Comparison of ENCODE assay signal across 9 cellular contexts in the genomic region with DNA sequence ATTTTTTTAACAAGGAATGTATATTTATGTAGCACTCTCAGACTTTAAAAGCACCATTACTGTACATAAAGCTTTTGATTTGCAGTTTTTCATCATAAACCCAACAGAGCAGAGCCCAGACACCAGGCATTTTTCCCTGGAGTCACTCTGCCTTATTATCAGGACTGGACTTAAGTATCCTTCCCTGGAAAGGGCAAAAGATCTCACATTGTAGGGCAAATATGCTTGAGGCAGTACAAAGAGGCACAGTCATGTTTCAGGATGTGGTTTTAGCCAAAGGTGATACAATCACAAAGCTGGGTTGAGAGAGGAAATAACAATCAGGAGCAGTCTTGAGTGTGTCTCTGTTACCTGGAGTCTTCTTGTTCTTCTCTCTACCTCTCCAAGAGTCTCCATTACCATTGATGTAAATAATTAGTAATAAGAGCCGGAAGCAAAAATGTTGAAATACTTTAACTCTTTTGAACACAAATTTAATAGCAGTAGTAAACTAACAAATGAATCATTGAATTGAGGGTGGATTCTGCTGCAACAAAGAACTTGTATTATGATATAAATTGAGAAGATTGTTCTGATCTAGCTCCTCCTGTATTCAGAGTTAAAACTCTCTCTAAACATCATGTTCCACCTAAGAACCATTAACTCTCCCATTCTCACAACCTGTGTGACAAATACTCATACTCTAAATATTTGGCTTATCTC.
DNase-seq lines count a peak whose midpoint lies in the region; ATAC-seq and TF ChIP-seq lines count a peak whose summit lies in the region.
"Had no signal": no experiment of that assay in that cellular context is flagged by ENCODE, and none has a peak within 500 bp of the region (broad histone marks: within the 10 kb centered on the region; RNA-seq: fewer than 3 reads in every experiment).

No MANE protein-coding gene starts in this region.

- H4K91ac ChIP-seq in IMR-90 (ENCODE audit: insufficient read depth, low read depth, low read length), result no peak overlapping the region

- TF ChIP-seq CTCF in IMR-90 (conservative IDR thresholded peaks at IDR 0.05; ENCODE audit: low read depth, low read length) (no peak), lower lobe of right lung (IDR thresholded peaks at IDR 0.05) (no peak), WTC11 (IDR thresholded peaks at IDR 0.05) (no peak), left ventricle myocardium inferior (IDR thresholded peaks at IDR 0.05; ENCODE audit: borderline replicate concordance) (no peak)

- H3K18ac ChIP-seq in IMR-90 (ENCODE audit: low read depth, low read length), result peak overlapping the region; percentile 9; the same call in 1 of the 2 replicates

- H3K4me1 Mint-ChIP-seq in WTC11, result peaks cover 19% of the 10 kb centered on the region

- H3K4ac ChIP-seq in IMR-90 (ENCODE audit: low read depth, low read length), result no peak overlapping the region

- H4K8ac ChIP-seq in IMR-90 (ENCODE audit: low read depth in 2 of 2, low read length in 2 of 2), result no peak overlapping the region

- H3K23ac ChIP-seq in IMR-90 (ENCODE audit: low read depth, low read length), result no peak overlapping the region; the same call in 1 of the 2 replicates

- H2BK15ac ChIP-seq in IMR-90 (ENCODE audit: low read depth, low read length), result no peak overlapping the region

- dilution Hi-C loops in IMR-90 (cut with HindIII; ENCODE audit: low sequenced_read_pairs, unreplicated experiment), result no loop called here

- peak; percentile 58 for DNase-seq in G401 (ENCODE audit: low spot score)
- peak; percentile 41 for DNase-seq in IMR-90
- DNase-seq in activated naive CD4-positive, alpha-beta T cell treated with anti-CD3 and anti-CD28 coated beads, Interleukin-2, amount 50 U/mL, for 72 hours (ENCODE audit: low spot score in 2 of 2), result peak in 1 of 2 donors; percentile 10
- no peak for DNase-seq in lower lobe of right lung
- no peak for DNase-seq in WTC11 (ENCODE audit: low spot score)
- no peak for DNase-seq in left ventricle myocardium inferior
- DNase-seq: left cardiac atrium had no signal

- peaks cover 5% of the 10 kb centered on the region for H3K4me1 ChIP-seq in IMR-90 (ENCODE audit: control insufficient read depth, insufficient read depth, low read length)
- H3K4me1 ChIP-seq in lower lobe of right lung, result no peaks in the 10 kb centered on the region
- H3K4me1 ChIP-seq in left ventricle myocardium inferior, result peaks cover 4% of the 10 kb centered on the region

- no peaks in the 10 kb centered on the region for H3K79me1 ChIP-seq in IMR-90 (ENCODE audit: low read depth in 1 of 2, low read length in 2 of 2)

- no peak overlapping the region for H2BK20ac ChIP-seq in IMR-90 (ENCODE audit: low read depth, low read length)

- H3K4me2 ChIP-seq in IMR-90 (ENCODE audit: low read depth, low read length), result no peak overlapping the region

- peaks cover 0 to 8% of the 10 kb centered on the region in 2 donors for H3K36me3 Mint-ChIP-seq in activated naive CD4-positive, alpha-beta T cell treated with anti-CD3 and anti-CD28 coated beads, Interleukin-2, amount 50 U/mL, for 72 hours
- H3K36me3 Mint-ChIP-seq in WTC11, result no peaks in the 10 kb centered on the region

- CTCF ChIA-PET in IMR-90 (lab: Yijun Ruan, JAX), result no interaction called here
- CTCF ChIA-PET in WTC11 (lab: Charles Lee), result no interaction called here

- ATAC-seq in IMR-90 (ENCODE audit: low read depth), result peak; percentile 44
- ATAC-seq in activated naive CD4-positive, alpha-beta T cell treated with anti-CD3 and anti-CD28 coated beads, Interleukin-2, amount 50 U/mL, for 72 hours, result peak; percentile 85 to 94
- ATAC-seq in lower lobe of right lung, result peak; percentile 35 to 43
- ATAC-seq in WTC11, result no peak
- no peak for ATAC-seq in HG03354 (IDR thresholded peaks at IDR 0.05; ENCODE audit: poor library complexity, severe bottlenecking, unreplicated experiment)
- ATAC-seq in HG03097 (IDR thresholded peaks at IDR 0.05; ENCODE audit: low FRiP score, unreplicated experiment), result no peak

- H3K56ac ChIP-seq in IMR-90 (ENCODE audit: extremely low read depth, insufficient read depth, low read length), result no peak overlapping the region

- in situ Hi-C loops in G401 (cut with HindIII; ENCODE audit: low sequenced_read_pairs) (no loop called here), IMR-90 (cut with MboI; ENCODE audit: low sequenced_read_pairs) (no loop called here)

- H2AFZ ChIP-seq in IMR-90 (replicated peaks; ENCODE audit: low read length, poor library complexity), result no peak overlapping the region

- H2AK9ac ChIP-seq in IMR-90 (replicated peaks; ENCODE audit: low read depth, low read length, poor library complexity), result no peak overlapping the region

- no peak overlapping the region for H3K4me3 Mint-ChIP-seq in WTC11

- peak overlapping the region; percentile 23; the same call in 1 of the 2 replicates for H4K5ac ChIP-seq in IMR-90 (ENCODE audit: low read depth, low read length)

- no peaks in the 10 kb centered on the region for H3K36me3 ChIP-seq in IMR-90 (ENCODE audit: control insufficient read depth, insufficient read depth, low read length)
- H3K36me3 ChIP-seq in lower lobe of right lung, result no peaks in the 10 kb centered on the region
- no peaks in the 10 kb centered on the region for H3K36me3 ChIP-seq in left ventricle myocardium inferior

- H3K9me3 ChIP-seq in IMR-90 (ENCODE audit: control insufficient read depth, insufficient read depth, low read length) (no peaks in the 10 kb centered on the region), lower lobe of right lung (no peaks in the 10 kb centered on the region), left ventricle myocardium inferior (replicated peaks) (no peaks in the 10 kb centered on the region)

- H3K27me3 ChIP-seq in IMR-90 (ENCODE audit: control insufficient read depth, insufficient read depth, low read length) (no peaks in the 10 kb centered on the region), lower lobe of right lung (ENCODE audit: low read depth) (no peaks in the 10 kb centered on the region), left ventricle myocardium inferior (ENCODE audit: low read depth) (no peaks in the 10 kb centered on the region)

- TF ChIP-seq POLR2A in IMR-90 (IDR thresholded peaks at IDR 0.05; ENCODE audit: low read depth, low read length), result no peak

- peak overlapping the region; percentile 32; the same call in 1 of the 2 replicates for H2BK120ac ChIP-seq in IMR-90 (ENCODE audit: low read depth, low read length)

- no peak overlapping the region for H2AK5ac ChIP-seq in IMR-90 (ENCODE audit: low read depth, low read length)

- H3K4me3 ChIP-seq in IMR-90 (ENCODE audit: insufficient read depth, low read depth, low read length) (no peak overlapping the region), lower lobe of right lung (no peak overlapping the region), left ventricle myocardium inferior (no peak overlapping the region)

- no peak for TF ChIP-seq RAD21 in IMR-90 (IDR thresholded peaks at IDR 0.05; ENCODE audit: low read length)

- no peaks in the 10 kb centered on the region for H3K27me3 Mint-ChIP-seq in WTC11 (ENCODE audit: low read depth)

- no peak overlapping the region for H3K9ac ChIP-seq in IMR-90 (ENCODE audit: low read depth, low read length)

- H4K20me1 ChIP-seq in IMR-90 (ENCODE audit: insufficient read depth, low read length), result no peaks in the 10 kb centered on the region

- peak overlapping the region in 1 of 2 donors; percentile 67 for H3K27ac Mint-ChIP-seq in activated naive CD4-positive, alpha-beta T cell treated with anti-CD3 and anti-CD28 coated beads, Interleukin-2, amount 50 U/mL, for 72 hours
- no peak overlapping the region for H3K27ac Mint-ChIP-seq in WTC11

- H3K9me1 ChIP-seq in IMR-90 (ENCODE audit: insufficient read depth, low read length), result no peaks in the 10 kb centered on the region

- no TSS peak for BruUV-seq in IMR-90 (replicated peaks; lab: Mats Ljungman, UMichigan)

- H3K9me3 Mint-ChIP-seq in activated naive CD4-positive, alpha-beta T cell treated with anti-CD3 and anti-CD28 coated beads, Interleukin-2, amount 50 U/mL, for 72 hours, result peaks cover 0 to 9% of the 10 kb centered on the region in 2 donors
- 0 out of 2 replicates have a peak, but pooled peaks cover 6% of the 10 kb centered on the region for H3K9me3 Mint-ChIP-seq in WTC11

- no peak overlapping the region for H2BK5ac ChIP-seq in IMR-90 (ENCODE audit: low read depth, low read length, poor library complexity, severe bottlenecking)

- WGBS in IMR-90 (ENCODE audit: extremely low coverage in 2 of 2, insufficient read length in 1 of 2), 2 experiments, result no CpG with 5 or more reads among the region's 1 CpG

- no peak overlapping the region for H3K27ac ChIP-seq in IMR-90 (ENCODE audit: insufficient read depth, low read length)
- H3K27ac ChIP-seq in lower lobe of right lung, result no peak overlapping the region
- H3K27ac ChIP-seq in left ventricle myocardium inferior (replicated peaks), result no peak overlapping the region

- H3K14ac ChIP-seq in IMR-90 (replicated peaks; ENCODE audit: low read depth, low read length), result peak overlapping the region; percentile 43; the same call in 1 of the 2 replicates

- intact Hi-C loops in IMR-90 (cut with micrococcal nuclease) (no loop called here), lower lobe of right lung (cut with DNase I) (no loop called here), left ventricle myocardium inferior (cut with micrococcal nuclease) (no loop called here)

- POLR2A ChIA-PET in IMR-90 (lab: Charles Lee; ENCODE audit: unreplicated experiment) (no interaction called here), WTC11 (lab: Charles Lee) (no interaction called here)

TF ChIP-seq in IMR-90, 13 proteins besides CTCF, POLR2A, EP300 and RAD21:
- TF ChIP-seq, protein P1, sequence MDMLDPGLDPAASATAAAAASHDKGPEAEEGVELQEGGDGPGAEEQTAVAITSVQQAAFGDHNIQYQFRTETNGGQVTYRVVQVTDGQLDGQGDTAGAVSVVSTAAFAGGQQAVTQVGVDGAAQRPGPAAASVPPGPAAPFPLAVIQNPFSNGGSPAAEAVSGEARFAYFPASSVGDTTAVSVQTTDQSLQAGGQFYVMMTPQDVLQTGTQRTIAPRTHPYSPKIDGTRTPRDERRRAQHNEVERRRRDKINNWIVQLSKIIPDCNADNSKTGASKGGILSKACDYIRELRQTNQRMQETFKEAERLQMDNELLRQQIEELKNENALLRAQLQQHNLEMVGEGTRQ (IDR thresholded peaks at IDR 0.05; ENCODE audit: low read depth, low read length), result no peak
- TF ChIP-seq NFE2L2 (IDR thresholded peaks at IDR 0.05; ENCODE audit: low read depth, low read length) (no peak), RCOR1 (IDR thresholded peaks at IDR 0.05; ENCODE audit: insufficient replicate concordance, low read length) (no peak)

Comparison
In these comparisons a context has a peak if more than half of its experiments do, and no peak if none do; other contexts are left out.
1. DNase-seq: peak in G401 (single experiment) and IMR-90 (single experiment); none in lower lobe of right lung (single experiment), WTC11 (single experiment) and left ventricle myocardium inferior (single experiment).
2. ATAC-seq: peak in IMR-90 (single experiment), activated naive CD4-positive, alpha-beta T cell treated with anti-CD3 and anti-CD28 coated beads, Interleukin-2, amount 50 U/mL, for 72 hours (2 of 2) and lower lobe of right lung (2 of 2); none in WTC11 (single experiment), HG03354 (single experiment) and HG03097 (single experiment).